Comparison of ENCODE assay signal across 24 cellular contexts in the genomic region with DNA sequence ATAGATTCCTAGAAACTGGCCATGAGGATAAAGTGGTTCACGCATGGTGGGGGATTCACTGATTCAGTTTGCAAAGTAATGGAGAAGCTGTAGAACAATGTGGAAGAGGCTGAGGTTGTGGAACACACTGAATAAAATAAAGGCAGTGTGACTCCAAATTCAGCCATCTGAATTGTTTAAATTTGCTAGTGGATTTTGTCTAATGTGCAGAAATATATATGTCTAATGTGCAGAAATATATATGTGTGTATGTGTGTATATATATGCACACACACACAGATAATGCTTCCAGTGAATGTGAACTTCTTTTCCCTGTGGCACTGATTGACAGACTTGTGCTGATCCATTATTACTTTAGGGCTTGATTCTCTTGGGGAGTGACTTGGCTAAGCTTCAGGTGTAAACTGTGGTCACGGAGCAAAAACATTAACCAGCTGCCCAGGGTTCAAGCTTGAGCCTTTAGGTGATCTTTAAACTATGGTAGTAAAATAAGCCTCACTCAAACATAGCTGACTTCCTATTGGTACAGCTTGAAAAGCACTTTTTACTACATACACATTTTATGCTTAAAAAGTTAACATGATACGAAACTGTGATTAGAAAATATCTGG. TPM values are rescaled to one million over a fixed set of nuclear protein-coding genes. Genes with fewer than 3 reads are reported as not detected.
DNase-seq lines count a peak whose midpoint lies in the region; ATAC-seq and TF ChIP-seq lines count a peak whose summit lies in the region.
"Had no signal": no experiment of that assay in that cellular context is flagged by ENCODE, and none has a peak within 500 bp of the region (broad histone marks: within the 10 kb centered on the region; RNA-seq: fewer than 3 reads in every experiment).

No MANE protein-coding gene starts in this region.

- no peak overlapping the region for H2BK5ac ChIP-seq in IMR-90 (ENCODE audit: low read depth, low read length, poor library complexity, severe bottlenecking)

- H3K4me3 ChIP-seq in IMR-90 (ENCODE audit: insufficient read depth, low read depth, low read length) (no peak overlapping the region), skeletal muscle tissue (ENCODE audit: low read length in 3 of 3) (peak overlapping the region in 2 of 3 donors; percentile 32 to 38)
- H3K4me3 ChIP-seq: A549, BLaER1, MG63, PC-9, SK-N-MC had no signal

- H3K4me2 ChIP-seq in IMR-90 (ENCODE audit: low read depth, low read length) = no peak overlapping the region
- H3K4me2 ChIP-seq: A549, BLaER1, PC-9 had no signal

- H3K9ac ChIP-seq in IMR-90 (ENCODE audit: low read depth, low read length) (no peak overlapping the region), skeletal muscle tissue (ENCODE audit: low read depth in 1 of 3, low read length in 3 of 3) (peak overlapping the region in 1 of 3 donors; percentile 5)
- H3K9ac ChIP-seq: BLaER1 had no signal

- no peak for TF ChIP-seq POLR2A in IMR-90 (IDR thresholded peaks at IDR 0.05; ENCODE audit: low read depth, low read length)

- H3K9me3 ChIP-seq in IMR-90 (ENCODE audit: control insufficient read depth, insufficient read depth, low read length) = no peaks in the 10 kb centered on the region
- H3K9me3 ChIP-seq in skeletal muscle tissue (ENCODE audit: control insufficient read depth in 3 of 3, low read length in 3 of 3) = no peaks in the 10 kb centered on the region
- H3K9me3 ChIP-seq: A549, MG63 had no signal

- no peak overlapping the region for H3K14ac ChIP-seq in IMR-90 (replicated peaks; ENCODE audit: low read depth, low read length)

- BruUV-seq in IMR-90 (replicated peaks; lab: Mats Ljungman, UMichigan) = no TSS peak

- no peak overlapping the region for H2AK9ac ChIP-seq in IMR-90 (replicated peaks; ENCODE audit: low read depth, low read length, poor library complexity)

- no peak overlapping the region for H3K4ac ChIP-seq in IMR-90 (ENCODE audit: low read depth, low read length)

- no peak overlapping the region for H3K27ac ChIP-seq in IMR-90 (ENCODE audit: insufficient read depth, low read length)
- no peak overlapping the region for H3K27ac ChIP-seq in skeletal muscle tissue (ENCODE audit: low read depth, low read length)
- H3K27ac ChIP-seq: A549, BLaER1, PC-9, SK-N-MC had no signal

- intact Hi-C loops in IMR-90 (cut with micrococcal nuclease) = no loop called here

- H4K20me1 ChIP-seq in IMR-90 (ENCODE audit: insufficient read depth, low read length) = no peaks in the 10 kb centered on the region; the same call in 1 of the 2 replicates
- H4K20me1 ChIP-seq: BLaER1 had no signal

- peaks cover 23 to 36% of the 10 kb centered on the region in 2 experiments; a peak in 3 of 4 replicates for H3K79me1 ChIP-seq in IMR-90 (ENCODE audit: low read depth in 1 of 2, low read length in 2 of 2)

- TF ChIP-seq CTCF in IMR-90 (conservative IDR thresholded peaks at IDR 0.05; ENCODE audit: low read depth, low read length) = no peak

- no peak for DNase-seq in IMR-90
- DNase-seq in NCI-H82 treated with DMSO at 0.1 percent for 48 hours (lab: John Stamatoyannopoulos, UW; ENCODE audit: unreplicated experiment) = peak; percentile 19
- DNase-seq in left lobe of liver (ENCODE audit: low spot score) = peak; percentile 62
- DNase-seq in effector CD8-positive, alpha-beta T cell (lab: John Stamatoyannopoulos, UW) = no peak
- DNase-seq in activated effector memory CD4-positive, alpha-beta T cell treated with anti-CD3 and anti-CD28 coated beads, Interleukin-2, amount 50 U/mL, for 16 hours = no peak
- DNase-seq: CD4-positive, alpha-beta T cell; COR-L47; DMS153; Karpas-422; MG63; NCI-H1417 treated with DMSO at 0.1 percent for 48 hours; NCI-H187; NCI-H446; NCI-H526; PC-9; RPMI8226; SHP77 treated with DMSO at 0.1 percent for 48 hours had no signal

- H4K8ac ChIP-seq in IMR-90 (ENCODE audit: low read depth in 2 of 2, low read length in 2 of 2) = no peak overlapping the region

- POLR2A ChIA-PET in IMR-90 (lab: Charles Lee; ENCODE audit: unreplicated experiment) = no interaction called here

- no peak for TF ChIP-seq RAD21 in IMR-90 (IDR thresholded peaks at IDR 0.05; ENCODE audit: low read length)

- no peak overlapping the region for H2BK20ac ChIP-seq in IMR-90 (ENCODE audit: low read depth, low read length)

- dilution Hi-C loops in IMR-90 (cut with HindIII; ENCODE audit: low sequenced_read_pairs, unreplicated experiment) = no loop called here

- peaks cover 17% of the 10 kb centered on the region for H3K9me1 ChIP-seq in IMR-90 (ENCODE audit: insufficient read depth, low read length)

- H3K56ac ChIP-seq in IMR-90 (ENCODE audit: extremely low read depth, insufficient read depth, low read length) = no peak overlapping the region

- H4K91ac ChIP-seq in IMR-90 (ENCODE audit: insufficient read depth, low read depth, low read length) = no peak overlapping the region

- no peak overlapping the region for H3K18ac ChIP-seq in IMR-90 (ENCODE audit: low read depth, low read length)

- H4K5ac ChIP-seq in IMR-90 (ENCODE audit: low read depth, low read length) = no peak overlapping the region

- H3K4me1 ChIP-seq in IMR-90 (ENCODE audit: control insufficient read depth, insufficient read depth, low read length) = peaks cover 6% of the 10 kb centered on the region; the same call in 1 of the 2 replicates
- peaks cover 40 to 46% (median 45%) of the 10 kb centered on the region in 3 donors for H3K4me1 ChIP-seq in skeletal muscle tissue (ENCODE audit: control insufficient read depth in 3 of 3, insufficient read depth in 3 of 3, low read length in 3 of 3)

- in situ Hi-C loops in IMR-90 (cut with MboI; ENCODE audit: low sequenced_read_pairs) = no loop called here

- CTCF ChIA-PET in IMR-90 (lab: Yijun Ruan, JAX) = no interaction called here

- no peak overlapping the region for H2BK15ac ChIP-seq in IMR-90 (ENCODE audit: low read depth, low read length)

- H3K36me3 ChIP-seq in IMR-90 (ENCODE audit: control insufficient read depth, insufficient read depth, low read length) = peaks cover 8% of the 10 kb centered on the region
- H3K36me3 ChIP-seq in skeletal muscle tissue (ENCODE audit: control insufficient read depth in 3 of 3, insufficient read depth in 3 of 3, low read length in 3 of 3) = peaks cover 9 to 21% (median 17%) of the 10 kb centered on the region in 3 donors
- H3K36me3 ChIP-seq: BLaER1, MG63 had no signal

- no peak overlapping the region for H3K23ac ChIP-seq in IMR-90 (ENCODE audit: low read depth, low read length)

- no peaks in the 10 kb centered on the region for H3K27me3 ChIP-seq in IMR-90 (ENCODE audit: control insufficient read depth, insufficient read depth, low read length)
- H3K27me3 ChIP-seq in skeletal muscle tissue (ENCODE audit: control insufficient read depth in 3 of 3, insufficient read depth in 3 of 3, low read length in 3 of 3) = no peaks in the 10 kb centered on the region
- H3K27me3 ChIP-seq: BLaER1, MG63 had no signal

- H2BK120ac ChIP-seq in IMR-90 (ENCODE audit: low read depth, low read length) = no peak overlapping the region

- no peak for ATAC-seq in IMR-90 (ENCODE audit: low read depth)
- ATAC-seq in left lobe of liver = peak; percentile 12
- ATAC-seq in GM18520 (IDR thresholded peaks at IDR 0.05; ENCODE audit: unreplicated experiment) = no peak
- ATAC-seq: A549, HCT116 had no signal

- no peak overlapping the region for H2AK5ac ChIP-seq in IMR-90 (ENCODE audit: low read depth, low read length)

- H2AFZ ChIP-seq in IMR-90 (replicated peaks; ENCODE audit: low read length, poor library complexity) = no peak overlapping the region
- H2AFZ ChIP-seq: PC-9 had no signal

- 100% methylated on average over 1 of the region's 3 CpGs; no CpG with 5 or more reads in 1 of the 2 experiments for WGBS in IMR-90 (ENCODE audit: extremely low coverage in 2 of 2, insufficient read length in 1 of 2), 2 experiments

TF ChIP-seq in IMR-90, 13 proteins besides CTCF, POLR2A, EP300 and RAD21:
- TF ChIP-seq CEBPB (IDR thresholded peaks at IDR 0.05; ENCODE audit: low read depth, low read length) (no peak), MAFK (IDR thresholded peaks at IDR 0.05; ENCODE audit: low read depth, low read length) (peak; percentile 21; the same call in 1 of the 2 replicates)

RNA-seq across cellular contexts. Expression of gene STBD1, which starts 3.5 kb away (rescaled TPM):
- total RNA-seq in IMR-90 (2012; rRNA removed) (2.2 and 3.0 TPM in 2 replicates), left lobe of liver (18.3 TPM), skeletal muscle tissue (27.1 TPM)
- 1.3 and 1.7 TPM in 2 replicates for polyA plus RNA-seq in IMR-90 (2012; rRNA removed)
- polyA plus RNA-seq in IMR-90 (2012; cell fraction: cytosol; rRNA removed) = 0.55 and 1.1 TPM in 2 replicates
- 0.09 and 0.13 TPM in 2 replicates for polyA plus RNA-seq in IMR-90 (2012; cell fraction: nucleus; rRNA removed; ENCODE audit: low replicate concordance)

RNA-seq across cellular contexts. Expression of gene FAM47E, which starts 58.5 kb away (rescaled TPM):
- total RNA-seq in IMR-90 (2012; rRNA removed) (under 0.01 TPM in 1 of 2 replicates, not detected in the other), left lobe of liver (3.3 TPM), skeletal muscle tissue (0.52 TPM)
- polyA plus RNA-seq in IMR-90 (2012; rRNA removed) = 0.05 TPM in 1 of 2 replicates, not detected in the other
- polyA plus RNA-seq in IMR-90 (2012; cell fraction: cytosol; rRNA removed) = not detected in 2 replicates
- polyA plus RNA-seq in IMR-90 (2012; cell fraction: nucleus; rRNA removed; ENCODE audit: low replicate concordance) = 0.02 TPM in 1 of 2 replicates, not detected in the other
- total RNA-seq: HT1080 had no signal

Comparison
In these comparisons a context has a peak if more than half of its experiments do, and no peak if none do; other contexts are left out.
1. DNase-seq: peak in NCI-H82 treated with DMSO at 0.1 percent for 48 hours (single experiment) and left lobe of liver (single experiment); none in IMR-90 (single experiment), effector CD8-positive, alpha-beta T cell (single experiment) and activated effector memory CD4-positive, alpha-beta T cell treated with anti-CD3 and anti-CD28 coated beads, Interleukin-2, amount 50 U/mL, for 16 hours (single experiment).